ENCODE assay signal across 8 cellular contexts in genomic region chr11:2420502-2421225, GRCh38. TPM values are rescaled to one million over a fixed set of nuclear protein-coding genes. Genes with fewer than 3 reads are reported as not detected.
DNase-seq lines count a peak whose midpoint lies in the region; ATAC-seq, FAIRE-seq and TF ChIP-seq lines count a peak whose summit lies in the region.

No MANE protein-coding gene starts in this region.

- WGBS in pancreas, 2 donors: 17 to 19% methylated on average over 42 to 44 of the region's 44 CpGs
- 10% methylated on average over 21 of the region's 44 CpGs; no CpG with 5 or more reads in 1 of the 2 donors for WGBS in thyroid gland, 2 donors

- TF ChIP-seq CTCF in 22Rv1 (IDR thresholded peaks at IDR 0.05) (peak; percentile 88), pancreas (IDR thresholded peaks at IDR 0.05) (peak; percentile 77 to 96 (median 92)), thyroid gland (IDR thresholded peaks at IDR 0.05) (peak; percentile 71 to 95 (median 90))

- H3K4me1 ChIP-seq in pancreas (no peaks in the 10 kb centered on the region), thyroid gland (peaks cover 0 to 13% of the 10 kb centered on the region in 2 donors)

- H3K4me3 ChIP-seq in pancreas (no peak overlapping the region), thyroid gland (replicated peaks in 1 of 3) (no peak overlapping the region)

- H3K9me3 ChIP-seq in pancreas (no peaks in the 10 kb centered on the region), thyroid gland (no peaks in the 10 kb centered on the region)

- H3K27ac ChIP-seq in 22Rv1 (no peak overlapping the region), pancreas (no peak overlapping the region), thyroid gland (no peak overlapping the region)

- ATAC-seq in GM18861 (IDR thresholded peaks at IDR 0.05; ENCODE audit: unreplicated experiment): peak; percentile 46
- ATAC-seq in pancreas: peak; percentile 93 to 97 (median 95)

- H3K27me3 ChIP-seq in pancreas (no peaks in the 10 kb centered on the region), thyroid gland (no peaks in the 10 kb centered on the region)

- FAIRE-seq in pancreas (lab: Jason Lieb, UNC): no peak

- intact Hi-C loops in pancreas (cut with DNase I): loop anchor here in 2 of 3 donors (2.0 to 5.0 kb wide), 2 partner anchors 116 to 223 kb away; no protein-coding TSS in a partner anchor
- intact Hi-C loops in thyroid gland (cut with DNase I): loop anchor here (2.0 kb wide), 2 partner anchors 116 to 224 kb away; no protein-coding TSS in a partner anchor

- DNase-seq in M059J (ENCODE audit: low read depth) (peak; percentile 62), SHP77 treated with DMSO at 0.1 percent for 48 hours (lab: John Stamatoyannopoulos, UW) (peak; percentile 5), activated gamma-delta T cell treated with Interleukin-2 at 50 U/mL for 16 hours (peak; percentile 70), germinal center (ENCODE audit: low spot score) (peak; percentile 90), pancreas (peak; percentile 59 to 92 (median 80)), thyroid gland (peak; percentile 69 to 71)

- H3K36me3 ChIP-seq in pancreas: no peaks in the 10 kb centered on the region
- H3K36me3 ChIP-seq in thyroid gland: no peaks in the 10 kb centered on the region

- TF ChIP-seq POLR2A in thyroid gland (IDR thresholded peaks at IDR 0.05): no peak

RNA-seq across cellular contexts. Expression of gene TSSC4, which starts 20.1 kb away (rescaled TPM):
- 20.8 and 34.9 TPM in 2 replicates for total RNA-seq in M059J (2014; rRNA removed; shearing (Covaris generic))
- total RNA-seq in pancreas: 10 to 100 TPM; 16.8 to 27.7 (median 19.7) TPM
- 10 to 100 TPM; 54.3 to 60.0 TPM for polyA plus RNA-seq in pancreas
- 10 to 100 TPM; 37.5 to 62.3 (median 45.1) TPM for total RNA-seq in thyroid gland

RNA-seq across cellular contexts. Expression of gene TRPM5, which starts 23.6 kb away (rescaled TPM):
- not detected in 2 replicates for total RNA-seq in M059J (2014; rRNA removed; shearing (Covaris generic))
- total RNA-seq in pancreas: 1 to 10 TPM in 3 of 6 donors, under 1 TPM in 3; 0.51 to 2.8 (median 0.95) TPM
- polyA plus RNA-seq in pancreas: 1 to 10 TPM; 4.3 to 4.8 TPM
- 1 to 10 TPM in 1 of 4 donors, under 1 TPM in 3; 0.54 to 2.4 (median 0.73) TPM for total RNA-seq in thyroid gland

RNA-seq across cellular contexts. Expression of gene KCNQ1, which starts 24.1 kb away (rescaled TPM):
- total RNA-seq in M059J (2014; rRNA removed; shearing (Covaris generic)): not detected in 2 replicates
- total RNA-seq in pancreas (10 to 100 TPM; 25.2 to 61.1 (median 46.7) TPM), thyroid gland (100 to 1,000 TPM in 2 of 4 donors, 10 to 100 TPM in 2; 51.3 to 103 (median 97.8) TPM)
- 10 to 100 TPM; 14.0 to 50.0 TPM for polyA plus RNA-seq in pancreas

RNA-seq across cellular contexts. Expression of gene CD81, which starts 43.6 kb away (rescaled TPM):
- 144 and 209 TPM in 2 replicates for total RNA-seq in M059J (2014; rRNA removed; shearing (Covaris generic))
- total RNA-seq in pancreas (100 to 1,000 TPM; 154 to 337 (median 236) TPM), thyroid gland (100 to 1,000 TPM; 264 to 370 (median 298) TPM)
- polyA plus RNA-seq in pancreas: 100 to 1,000 TPM; 166 to 392 TPM

Comparison
In these comparisons a context has a peak if more than half of its experiments do, and no peak if none do; other contexts are left out.
1. DNase-seq: peak in every context shown above with its lines; median percentile 90 in germinal center; 80 in pancreas; 70 in activated gamma-delta T cell treated with Interleukin-2 at 50 U/mL for 16 hours; 70 in thyroid gland; 62 in M059J; 5 in SHP77 treated with DMSO at 0.1 percent for 48 hours.
2. RNA of gene KCNQ1, which starts 24.1 kb away (total RNA-seq): 51.3 to 103 TPM in thyroid gland and 25.2 to 61.1 TPM in pancreas; not detected in M059J; every median in the first group is over 10 times any median in the second.
3. Peak in every context shown above with its lines, with median percentiles within 50 percentile points of each other: CTCF ChIP-seq.